ENCODE assay signal across 1 cellular context in the genomic region with DNA sequence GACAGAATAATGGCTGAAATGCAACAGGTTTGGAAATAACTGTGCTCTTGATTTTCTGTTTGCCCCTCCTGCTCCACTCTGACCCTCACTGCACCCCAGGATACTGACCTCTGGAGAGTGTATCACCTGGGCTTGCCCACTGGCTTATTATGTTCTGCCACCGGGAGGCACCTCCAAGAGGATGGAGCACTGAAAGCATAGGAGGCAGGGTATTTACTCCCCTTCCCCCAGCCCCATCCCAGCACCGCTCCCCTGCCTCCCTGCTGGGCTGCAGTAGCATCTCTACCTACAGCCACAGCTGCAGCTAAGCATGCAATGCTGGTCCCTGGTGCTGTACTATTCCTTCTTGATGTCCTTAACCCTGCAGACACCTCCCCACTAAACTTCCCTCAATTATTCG.
TF ChIP-seq lines count a peak whose summit lies in the region.

No MANE protein-coding gene starts in this region.

TF ChIP-seq in HepG2, 621 proteins besides CTCF, POLR2A, EP300 and RAD21 (continued from another document):
- TF ChIP-seq ZNF780A (CRISPR knock-in tag; IDR thresholded peaks at IDR 0.05) (no peak), TEAD3 (CRISPR knock-in tag; optimal IDR thresholded peaks at IDR 0.05; ENCODE audit: borderline replicate concordance) (no peak), ZNF17 (CRISPR knock-in tag; IDR thresholded peaks at IDR 0.05) (no peak)
